1 cellular context compared by ENCODE assay signal in genomic region chr17:82837586-82838320, GRCh38.
TF ChIP-seq lines count a peak whose summit lies in the region.

No MANE protein-coding gene starts in this region.

TF ChIP-seq in HepG2, 621 proteins besides CTCF, POLR2A, EP300 and RAD21 (continued from another document):
- TF ChIP-seq ZNF687 (CRISPR knock-in tag; IDR thresholded peaks at IDR 0.05) (peak; percentile 17; the same call in 1 of the 2 replicates), ZNF589 (CRISPR knock-in tag; conservative IDR thresholded peaks at IDR 0.05) (no peak), FIP1L1 (IDR thresholded peaks at IDR 0.05; ENCODE audit: borderline replicate concordance, insufficient read depth, low read depth, low read length) (no peak), ZNF205 (CRISPR knock-in tag; IDR thresholded peaks at IDR 0.05) (0 out of 2 replicates have a peak, but pooled peaks have one; percentile 2), STAG1 (CRISPR knock-in tag; IDR thresholded peaks at IDR 0.05) (no peak), STAT5B (CRISPR knock-in tag; IDR thresholded peaks at IDR 0.05) (no peak), NONO (IDR thresholded peaks at IDR 0.05) (no peak), NONO (CRISPR knock-in tag; conservative IDR thresholded peaks at IDR 0.05) (no peak), PAF1 (CRISPR knock-in tag; IDR thresholded peaks at IDR 0.05) (no peak), CENPX (CRISPR knock-in tag; IDR thresholded peaks at IDR 0.05) (no peak), PHF8 (CRISPR knock-in tag; IDR thresholded peaks at IDR 0.05) (no peak), MXI1 (IDR thresholded peaks at IDR 0.05; ENCODE audit: borderline replicate concordance, low read depth, low read length) (no peak), ATM (IDR thresholded peaks at IDR 0.05; ENCODE audit: borderline replicate concordance) (no peak), NFE2 (CRISPR knock-in tag; IDR thresholded peaks at IDR 0.05) (no peak), RBM39 (IDR thresholded peaks at IDR 0.05; ENCODE audit: low read depth, low read length, poor library complexity, severe bottlenecking) (no peak), FOXM1 (CRISPR knock-in tag; IDR thresholded peaks at IDR 0.05) (no peak), NR2F6 (IDR thresholded peaks at IDR 0.05) (no peak), NR2F6 (CRISPR knock-in tag; IDR thresholded peaks at IDR 0.05) (no peak), KDM2A (CRISPR knock-in tag; IDR thresholded peaks at IDR 0.05; ENCODE audit: borderline replicate concordance, low read depth) (peak; percentile 14; the same call in 1 of the 2 replicates), PRMT3 (CRISPR knock-in tag; IDR thresholded peaks at IDR 0.05; ENCODE audit: borderline replicate concordance, low read depth) (no peak), KDM6A (CRISPR knock-in tag; IDR thresholded peaks at IDR 0.05; ENCODE audit: low read depth) (no peak), PBX3 (CRISPR knock-in tag; IDR thresholded peaks at IDR 0.05; ENCODE audit: borderline replicate concordance) (no peak), ZNF510 (CRISPR knock-in tag; IDR thresholded peaks at IDR 0.05; ENCODE audit: low read depth) (0 out of 2 replicates have a peak, but pooled peaks have one; percentile 30), ARNTL (CRISPR knock-in tag; IDR thresholded peaks at IDR 0.05) (0 out of 2 replicates have a peak, but pooled peaks have one; percentile 11), DPF2 (CRISPR knock-in tag; IDR thresholded peaks at IDR 0.05; ENCODE audit: borderline replicate concordance, low read depth) (no peak), ZNF354B (CRISPR knock-in tag; IDR thresholded peaks at IDR 0.05) (no peak)
- TF ChIP-seq, protein P1, sequence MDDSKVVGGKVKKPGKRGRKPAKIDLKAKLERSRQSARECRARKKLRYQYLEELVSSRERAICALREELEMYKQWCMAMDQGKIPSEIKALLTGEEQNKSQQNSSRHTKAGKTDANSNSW (CRISPR knock-in tag; IDR thresholded peaks at IDR 0.05; ENCODE audit: borderline replicate concordance): no peak
- TF ChIP-seq, protein P2, sequence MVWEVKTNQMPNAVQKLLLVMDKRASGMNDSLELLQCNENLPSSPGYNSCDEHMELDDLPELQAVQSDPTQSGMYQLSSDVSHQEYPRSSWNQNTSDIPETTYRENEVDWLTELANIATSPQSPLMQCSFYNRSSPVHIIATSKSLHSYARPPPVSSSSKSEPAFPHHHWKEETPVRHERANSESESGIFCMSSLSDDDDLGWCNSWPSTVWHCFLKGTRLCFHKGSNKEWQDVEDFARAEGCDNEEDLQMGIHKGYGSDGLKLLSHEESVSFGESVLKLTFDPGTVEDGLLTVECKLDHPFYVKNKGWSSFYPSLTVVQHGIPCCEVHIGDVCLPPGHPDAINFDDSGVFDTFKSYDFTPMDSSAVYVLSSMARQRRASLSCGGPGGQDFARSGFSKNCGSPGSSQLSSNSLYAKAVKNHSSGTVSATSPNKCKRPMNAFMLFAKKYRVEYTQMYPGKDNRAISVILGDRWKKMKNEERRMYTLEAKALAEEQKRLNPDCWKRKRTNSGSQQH (CRISPR knock-in tag; IDR thresholded peaks at IDR 0.05; ENCODE audit: low read depth): no peak
- TF ChIP-seq, protein P3, sequence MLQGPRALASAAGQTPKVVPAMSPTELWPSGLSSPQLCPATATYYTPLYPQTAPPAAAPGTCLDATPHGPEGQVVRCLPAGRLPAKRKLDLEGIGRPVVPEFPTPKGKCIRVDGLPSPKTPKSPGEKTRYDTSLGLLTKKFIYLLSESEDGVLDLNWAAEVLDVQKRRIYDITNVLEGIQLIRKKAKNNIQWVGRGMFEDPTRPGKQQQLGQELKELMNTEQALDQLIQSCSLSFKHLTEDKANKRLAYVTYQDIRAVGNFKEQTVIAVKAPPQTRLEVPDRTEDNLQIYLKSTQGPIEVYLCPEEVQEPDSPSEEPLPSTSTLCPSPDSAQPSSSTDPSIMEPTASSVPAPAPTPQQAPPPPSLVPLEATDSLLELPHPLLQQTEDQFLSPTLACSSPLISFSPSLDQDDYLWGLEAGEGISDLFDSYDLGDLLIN (CRISPR knock-in tag; IDR thresholded peaks at IDR 0.05; ENCODE audit: borderline replicate concordance): no peak
- TF ChIP-seq, protein P4, sequence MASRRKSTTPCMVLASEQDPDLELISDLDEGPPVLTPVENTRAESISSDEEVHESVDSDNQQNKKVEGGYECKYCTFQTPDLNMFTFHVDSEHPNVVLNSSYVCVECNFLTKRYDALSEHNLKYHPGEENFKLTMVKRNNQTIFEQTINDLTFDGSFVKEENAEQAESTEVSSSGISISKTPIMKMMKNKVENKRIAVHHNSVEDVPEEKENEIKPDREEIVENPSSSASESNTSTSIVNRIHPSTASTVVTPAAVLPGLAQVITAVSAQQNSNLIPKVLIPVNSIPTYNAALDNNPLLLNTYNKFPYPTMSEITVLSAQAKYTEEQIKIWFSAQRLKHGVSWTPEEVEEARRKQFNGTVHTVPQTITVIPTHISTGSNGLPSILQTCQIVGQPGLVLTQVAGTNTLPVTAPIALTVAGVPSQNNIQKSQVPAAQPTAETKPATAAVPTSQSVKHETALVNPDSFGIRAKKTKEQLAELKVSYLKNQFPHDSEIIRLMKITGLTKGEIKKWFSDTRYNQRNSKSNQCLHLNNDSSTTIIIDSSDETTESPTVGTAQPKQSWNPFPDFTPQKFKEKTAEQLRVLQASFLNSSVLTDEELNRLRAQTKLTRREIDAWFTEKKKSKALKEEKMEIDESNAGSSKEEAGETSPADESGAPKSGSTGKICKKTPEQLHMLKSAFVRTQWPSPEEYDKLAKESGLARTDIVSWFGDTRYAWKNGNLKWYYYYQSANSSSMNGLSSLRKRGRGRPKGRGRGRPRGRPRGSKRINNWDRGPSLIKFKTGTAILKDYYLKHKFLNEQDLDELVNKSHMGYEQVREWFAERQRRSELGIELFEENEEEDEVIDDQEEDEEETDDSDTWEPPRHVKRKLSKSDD (CRISPR knock-in tag; IDR thresholded peaks at IDR 0.05; ENCODE audit: low read depth): no peak
- TF ChIP-seq, protein P5, sequence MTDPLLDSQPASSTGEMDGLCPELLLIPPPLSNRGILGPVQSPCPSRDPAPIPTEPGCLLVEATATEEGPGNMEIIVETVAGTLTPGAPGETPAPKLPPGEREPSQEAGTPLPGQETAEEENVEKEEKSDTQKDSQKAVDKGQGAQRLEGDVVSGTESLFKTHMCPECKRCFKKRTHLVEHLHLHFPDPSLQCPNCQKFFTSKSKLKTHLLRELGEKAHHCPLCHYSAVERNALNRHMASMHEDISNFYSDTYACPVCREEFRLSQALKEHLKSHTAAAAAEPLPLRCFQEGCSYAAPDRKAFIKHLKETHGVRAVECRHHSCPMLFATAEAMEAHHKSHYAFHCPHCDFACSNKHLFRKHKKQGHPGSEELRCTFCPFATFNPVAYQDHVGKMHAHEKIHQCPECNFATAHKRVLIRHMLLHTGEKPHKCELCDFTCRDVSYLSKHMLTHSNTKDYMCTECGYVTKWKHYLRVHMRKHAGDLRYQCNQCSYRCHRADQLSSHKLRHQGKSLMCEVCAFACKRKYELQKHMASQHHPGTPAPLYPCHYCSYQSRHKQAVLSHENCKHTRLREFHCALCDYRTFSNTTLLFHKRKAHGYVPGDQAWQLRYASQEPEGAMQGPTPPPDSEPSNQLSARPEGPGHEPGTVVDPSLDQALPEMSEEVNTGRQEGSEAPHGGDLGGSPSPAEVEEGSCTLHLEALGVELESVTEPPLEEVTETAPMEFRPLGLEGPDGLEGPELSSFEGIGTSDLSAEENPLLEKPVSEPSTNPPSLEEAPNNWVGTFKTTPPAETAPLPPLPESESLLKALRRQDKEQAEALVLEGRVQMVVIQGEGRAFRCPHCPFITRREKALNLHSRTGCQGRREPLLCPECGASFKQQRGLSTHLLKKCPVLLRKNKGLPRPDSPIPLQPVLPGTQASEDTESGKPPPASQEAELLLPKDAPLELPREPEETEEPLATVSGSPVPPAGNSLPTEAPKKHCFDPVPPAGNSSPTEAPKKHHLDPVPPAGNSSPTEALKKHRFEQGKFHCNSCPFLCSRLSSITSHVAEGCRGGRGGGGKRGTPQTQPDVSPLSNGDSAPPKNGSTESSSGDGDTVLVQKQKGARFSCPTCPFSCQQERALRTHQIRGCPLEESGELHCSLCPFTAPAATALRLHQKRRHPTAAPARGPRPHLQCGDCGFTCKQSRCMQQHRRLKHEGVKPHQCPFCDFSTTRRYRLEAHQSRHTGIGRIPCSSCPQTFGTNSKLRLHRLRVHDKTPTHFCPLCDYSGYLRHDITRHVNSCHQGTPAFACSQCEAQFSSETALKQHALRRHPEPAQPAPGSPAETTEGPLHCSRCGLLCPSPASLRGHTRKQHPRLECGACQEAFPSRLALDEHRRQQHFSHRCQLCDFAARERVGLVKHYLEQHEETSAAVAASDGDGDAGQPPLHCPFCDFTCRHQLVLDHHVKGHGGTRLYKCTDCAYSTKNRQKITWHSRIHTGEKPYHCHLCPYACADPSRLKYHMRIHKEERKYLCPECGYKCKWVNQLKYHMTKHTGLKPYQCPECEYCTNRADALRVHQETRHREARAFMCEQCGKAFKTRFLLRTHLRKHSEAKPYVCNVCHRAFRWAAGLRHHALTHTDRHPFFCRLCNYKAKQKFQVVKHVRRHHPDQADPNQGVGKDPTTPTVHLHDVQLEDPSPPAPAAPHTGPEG (CRISPR knock-in tag; IDR thresholded peaks at IDR 0.05): no peak
